In genomic region chr5:144778546-144778945, GRCh38 we compare ENCODE assay signal across 22 cellular contexts.
"Had no signal": no experiment of that assay in that cellular context is flagged by ENCODE, and none has a peak within 500 bp of the region (broad histone marks: within the 10 kb centered on the region; RNA-seq: fewer than 3 reads in every experiment).

No MANE protein-coding gene starts in this region.

- H3K27ac ChIP-seq: body of pancreas, colonic mucosa, dorsolateral prefrontal cortex, foreskin keratinocyte, heart right ventricle, left lung, lower lobe of right lung, spleen, tibial nerve had no signal

- ATAC-seq: activated CD4-positive, alpha-beta T cell treated with anti-CD3 and anti-CD28 coated beads for 36 hours; activated CD8-positive, alpha-beta memory T cell treated with anti-CD3 and anti-CD28 coated beads, Interleukin-2, amount 10 ng/mL, durations not matched to agents 7 days and 5 days; activated CD8-positive, alpha-beta T cell treated with anti-CD3 and anti-CD28 coated beads, Interleukin-2, amount 10 ng/mL, durations not matched to agents 7 days and 5 days; activated naive CD8-positive, alpha-beta T cell treated with anti-CD3 and anti-CD28 coated beads, Interleukin-2, amount 50 U/mL, for 24 hours; body of pancreas; foreskin keratinocyte; heart right ventricle; left lung; lower lobe of right lung; mucosa of descending colon; natural killer cell treated with Interleukin-12 subunit alpha and Interleukin-12 subunit beta and Interleukin-15 and Interleukin-18, amount 100 ng/mL, for 72 hours; right cardiac atrium had no signal

- DNase-seq: activated CD4-positive, alpha-beta T cell treated with anti-CD3 and anti-CD28 coated beads for 36 hours; activated CD4-positive, CD25-positive, alpha-beta regulatory T cell; activated CD8-positive, alpha-beta memory T cell treated with anti-CD3 and anti-CD28 coated beads, Interleukin-2, amount 10 ng/mL, durations not matched to agents 7 days and 5 days; activated CD8-positive, alpha-beta T cell treated with anti-CD3 and anti-CD28 coated beads, Interleukin-2, amount 10 ng/mL, durations not matched to agents 7 days and 5 days; activated naive CD8-positive, alpha-beta T cell treated with anti-CD3 and anti-CD28 coated beads, Interleukin-2, amount 50 U/mL, for 24 hours; activated T-cell treated with anti-CD3 and anti-CD28 coated beads, Interleukin-2, amount 50 U/mL, for 48 hours; anterior cingulate cortex; body of pancreas; colonic mucosa; dorsolateral prefrontal cortex; effector memory CD4-positive, alpha-beta T cell; foreskin keratinocyte; heart right ventricle; left lung; lower lobe of right lung; mucosa of descending colon; right cardiac atrium; spleen; stimulated activated naive CD4-positive, alpha-beta T cell; T-helper 2 cell had no signal

- H3K4me3 ChIP-seq: body of pancreas, colonic mucosa, dorsolateral prefrontal cortex, heart right ventricle, left lung, lower lobe of right lung, mucosa of descending colon, spleen, tibial nerve had no signal

- H3K9me3 ChIP-seq: body of pancreas, colonic mucosa, heart right ventricle, left lung, lower lobe of right lung, mucosa of descending colon, spleen, tibial nerve had no signal

- H3K36me3 ChIP-seq: colonic mucosa, heart right ventricle, left lung, lower lobe of right lung, spleen, tibial nerve had no signal

- H3K4me1 ChIP-seq: body of pancreas, colonic mucosa, foreskin keratinocyte, heart right ventricle, left lung, lower lobe of right lung, spleen had no signal

- H3K27me3 ChIP-seq: body of pancreas, colonic mucosa, dorsolateral prefrontal cortex, foreskin keratinocyte, left lung, spleen, tibial nerve had no signal
